15 cellular contexts compared by ENCODE assay signal in genomic region chr11:16857186-16857585, GRCh38.
DNase-seq lines count a peak whose midpoint lies in the region; ATAC-seq and TF ChIP-seq lines count a peak whose summit lies in the region.
"Had no signal": no experiment of that assay in that cellular context is flagged by ENCODE, and none has a peak within 500 bp of the region (broad histone marks: within the 10 kb centered on the region; RNA-seq: fewer than 3 reads in every experiment).

No MANE protein-coding gene starts in this region.

- 33 to 42% (median 37%) methylated on average over 4 of the region's 4 CpGs for WGBS in heart left ventricle, 4 donors
- WGBS in testis, 2 donors, result 64 to 73% methylated on average over 3 to 4 of the region's 4 CpGs

- no peak for TF ChIP-seq POLR2A in heart left ventricle (IDR thresholded peaks at IDR 0.05)
- no peak for TF ChIP-seq POLR2A in testis (IDR thresholded peaks at IDR 0.05)

- TF ChIP-seq CTCF in heart left ventricle (IDR thresholded peaks at IDR 0.05) (no peak), testis (IDR thresholded peaks at IDR 0.05) (no peak), WERI-Rb-1 (IDR thresholded peaks at IDR 0.05; ENCODE audit: low read depth, low read length) (no peak)

- no peaks in the 10 kb centered on the region for H3K4me1 Mint-ChIP-seq in activated CD8-positive, alpha-beta memory T cell treated with anti-CD3 and anti-CD28 coated beads, Interleukin-2, amount 10 ng/mL, durations not matched to agents 7 days and 5 days

- peak overlapping the region; percentile 16 to 93 (median 72) for H3K27ac ChIP-seq in heart left ventricle
- no peak overlapping the region for H3K27ac ChIP-seq in testis
- H3K27ac ChIP-seq in WERI-Rb-1, result no peak overlapping the region
- H3K27ac ChIP-seq: A549, Peyer's patch had no signal

- H3K9me3 Mint-ChIP-seq in activated CD8-positive, alpha-beta memory T cell treated with anti-CD3 and anti-CD28 coated beads, Interleukin-2, amount 10 ng/mL, durations not matched to agents 7 days and 5 days (ENCODE audit: low read depth), result no peaks in the 10 kb centered on the region

- no peaks in the 10 kb centered on the region for H3K27me3 ChIP-seq in heart left ventricle
- no peaks in the 10 kb centered on the region for H3K27me3 ChIP-seq in testis
- no peaks in the 10 kb centered on the region for H3K27me3 ChIP-seq in WERI-Rb-1 (ENCODE audit: insufficient read depth, low read depth, severe bottlenecking)
- H3K27me3 ChIP-seq: Peyer's patch had no signal

- ATAC-seq in heart left ventricle, result peak; percentile 74 to 81 (median 79)
- ATAC-seq in activated CD8-positive, alpha-beta memory T cell treated with anti-CD3 and anti-CD28 coated beads, Interleukin-2, amount 10 ng/mL, durations not matched to agents 7 days and 5 days, result no peak
- ATAC-seq: A549 had no signal

- in situ Hi-C loops in KBM-7 (cut with MboI; ENCODE audit: low pct_unique_long_range_greater_than_20kb, low sequenced_read_pairs), result no loop called here

- peak; percentile 5 for DNase-seq in KBM-7
- peak; percentile 79 for DNase-seq in cerebellar cortex (ENCODE audit: low spot score)
- DNase-seq in heart left ventricle, result peak; percentile 61 to 83 (median 71)
- DNase-seq in testis, result peak; percentile 58
- no peak for DNase-seq in activated CD8-positive, alpha-beta memory T cell treated with anti-CD3 and anti-CD28 coated beads, Interleukin-2, amount 10 ng/mL, durations not matched to agents 7 days and 5 days
- DNase-seq in activated CD4-positive, CD25-positive, alpha-beta regulatory T cell (lab: John Stamatoyannopoulos, UW), result no peak
- no peak for DNase-seq in WERI-Rb-1
- DNase-seq: COR-L47, GOT3, NCI-H1092, NCI-H146, NCI-H2227 treated with DMSO at 0.1 percent for 48 hours, Peyer's patch, SHP77 had no signal

- H3K27me3 Mint-ChIP-seq in activated CD8-positive, alpha-beta memory T cell treated with anti-CD3 and anti-CD28 coated beads, Interleukin-2, amount 10 ng/mL, durations not matched to agents 7 days and 5 days, result no peaks in the 10 kb centered on the region

- no peaks in the 10 kb centered on the region for H3K36me3 Mint-ChIP-seq in activated CD8-positive, alpha-beta memory T cell treated with anti-CD3 and anti-CD28 coated beads, Interleukin-2, amount 10 ng/mL, durations not matched to agents 7 days and 5 days

- peaks cover 0 to 72% (median 35%) of the 10 kb centered on the region in 12 donors for H3K4me1 ChIP-seq in heart left ventricle
- H3K4me1 ChIP-seq in testis, result peaks cover 28% of the 10 kb centered on the region
- H3K4me1 ChIP-seq: A549, Peyer's patch had no signal

- no peak overlapping the region for H3K4me3 Mint-ChIP-seq in activated CD8-positive, alpha-beta memory T cell treated with anti-CD3 and anti-CD28 coated beads, Interleukin-2, amount 10 ng/mL, durations not matched to agents 7 days and 5 days

- CTCF ChIA-PET in activated CD8-positive, alpha-beta memory T cell treated with anti-CD3 and anti-CD28 coated beads, Interleukin-2, amount 10 ng/mL, durations not matched to agents 7 days and 5 days (lab: Charles Lee), result no interaction called here

- no peak overlapping the region for H3K27ac Mint-ChIP-seq in activated CD8-positive, alpha-beta memory T cell treated with anti-CD3 and anti-CD28 coated beads, Interleukin-2, amount 10 ng/mL, durations not matched to agents 7 days and 5 days

- peak overlapping the region in 3 of 12 donors; percentile 10 to 41 (median 40) for H3K4me3 ChIP-seq in heart left ventricle
- H3K4me3 ChIP-seq in testis, result no peak overlapping the region
- no peak overlapping the region for H3K4me3 ChIP-seq in WERI-Rb-1 (ENCODE audit: low read depth, low read length)
- H3K4me3 ChIP-seq: A549, Peyer's patch had no signal

- H3K9me3 ChIP-seq in heart left ventricle (no peaks in the 10 kb centered on the region), testis (no peaks in the 10 kb centered on the region), WERI-Rb-1 (ENCODE audit: severe bottlenecking) (no peaks in the 10 kb centered on the region)
- H3K9me3 ChIP-seq: A549, Peyer's patch had no signal

- intact Hi-C loops in heart left ventricle (cut with DNase I), result loop anchor here in 2 of 10 donors (1.0 to 2.0 kb wide), 2 partner anchors 24 kb away; no protein-coding TSS in a partner anchor
- intact Hi-C loops in testis (cut with DNase I; ENCODE audit: low total_unique reads), result no loop called here

- H3K36me3 ChIP-seq in heart left ventricle, result peaks cover 0 to 5% (median 0%) of the 10 kb centered on the region in 9 donors
- H3K36me3 ChIP-seq in testis (ENCODE audit: low read depth, missing control alignments), result no peaks in the 10 kb centered on the region
- H3K36me3 ChIP-seq in WERI-Rb-1, result peaks cover 32% of the 10 kb centered on the region

Comparison
In these comparisons a context has a peak if more than half of its experiments do, and no peak if none do; other contexts are left out.
1. DNase-seq: peak in KBM-7 (single experiment), cerebellar cortex (single experiment), heart left ventricle (5 of 5) and testis (single experiment); none in activated CD8-positive, alpha-beta memory T cell treated with anti-CD3 and anti-CD28 coated beads, Interleukin-2, amount 10 ng/mL, durations not matched to agents 7 days and 5 days (single experiment), activated CD4-positive, CD25-positive, alpha-beta regulatory T cell (0 of 4) and WERI-Rb-1 (single experiment).
2. H3K27ac ChIP-seq: peak in heart left ventricle (12 of 12); none in testis (0 of 2) and WERI-Rb-1 (single experiment).